8 cellular contexts compared by ENCODE assay signal in the genomic region with DNA sequence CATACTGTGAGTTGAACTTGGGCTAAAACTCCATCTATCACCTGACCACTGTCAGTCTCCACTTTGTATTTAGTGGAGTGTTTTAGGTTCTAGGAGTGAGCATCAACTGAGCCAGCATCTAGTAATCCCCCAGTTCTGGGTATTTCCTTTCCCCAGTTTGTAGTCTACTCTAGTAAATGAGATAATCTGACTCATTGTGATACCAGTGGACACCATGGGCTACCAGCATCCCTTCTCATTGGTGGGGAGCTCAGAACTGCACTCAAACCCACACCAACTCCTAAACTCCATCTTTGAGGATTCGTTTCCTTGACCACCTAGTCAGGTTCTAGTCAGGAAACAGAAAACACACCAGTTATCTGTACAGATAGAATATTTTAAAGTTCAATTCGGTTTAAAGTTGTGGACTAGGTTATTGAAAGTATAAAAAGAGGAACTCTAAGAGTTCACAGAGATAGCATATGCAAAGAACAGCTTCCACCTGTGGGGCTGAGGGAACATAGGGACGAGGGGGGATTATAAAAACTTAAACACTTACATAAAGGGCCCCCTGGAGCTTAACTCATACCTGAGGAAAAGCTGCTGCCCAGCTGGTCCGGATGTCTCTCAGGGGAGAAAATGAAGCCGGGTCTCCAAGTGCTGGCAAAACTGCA. TPM values are rescaled to one million over a fixed set of nuclear protein-coding genes. Genes with fewer than 3 reads are reported as not detected.
A peak's percentile ranks its signal among the peaks of the same experiment; 100 is the strongest.
DNase-seq lines count a peak whose midpoint lies in the region; ATAC-seq and TF ChIP-seq lines count a peak whose summit lies in the region.

No MANE protein-coding gene starts in this region.

- peaks cover 3% of the 10 kb centered on the region; the same call in 1 of the 2 replicates for H3K4me1 ChIP-seq in H9 (ENCODE audit: insufficient read depth, low read length)
- peaks cover 5% of the 10 kb centered on the region; the same call in 1 of the 2 replicates for H3K4me1 ChIP-seq in HUES48 (ENCODE audit: control insufficient read depth, insufficient read depth, low read length)
- no peaks in the 10 kb centered on the region for H3K4me1 ChIP-seq in upper lobe of right lung

- POLR2A ChIA-PET in naive thymus-derived CD8-positive, alpha-beta T cell (lab: Charles Lee) = interaction anchor here (1.1 kb wide), 1 partner anchor 11 kb away, joined by 3 read pairs; no protein-coding TSS in a partner anchor

- no peaks in the 10 kb centered on the region for H3K79me1 ChIP-seq in H9 (ENCODE audit: insufficient read depth, low read depth, low read length, poor library complexity, severe bottlenecking)

- H3T11ph ChIP-seq in H9 (ENCODE audit: low read length) = no peak overlapping the region

- no peak overlapping the region for H3K4me2 ChIP-seq in H9 (ENCODE audit: insufficient read depth, insufficient read length, low read length)

- no peak overlapping the region for H2BK120ac ChIP-seq in H9 (ENCODE audit: low read depth, low read length, poor library complexity, severe bottlenecking)

- H3K18ac ChIP-seq in H9 (ENCODE audit: insufficient read length, low read depth, low read length) = no peak overlapping the region

- no peak overlapping the region for H2AFZ ChIP-seq in H9 (ENCODE audit: low read length)

- H2AK5ac ChIP-seq in H9 (ENCODE audit: insufficient read length, low read length) = no peak overlapping the region

- no CpG with 5 or more reads among the region's 5 CpGs for WGBS in H9 (ENCODE audit: extremely low coverage, insufficient read length, low lambda C conversion rate)

- H2BK20ac ChIP-seq in H9 (ENCODE audit: low read depth, low read length, poor library complexity, severe bottlenecking) = no peak overlapping the region

- no peaks in the 10 kb centered on the region for H3K23me2 ChIP-seq in H9 (ENCODE audit: insufficient read length, low read depth, low read length, poor library complexity, severe bottlenecking)

- no peaks in the 10 kb centered on the region for H4K20me1 ChIP-seq in H9 (ENCODE audit: control insufficient read depth, insufficient read depth, insufficient read length)

- intact Hi-C loops in upper lobe of right lung (cut with DNase I) = no loop called here

- H3K9me3 ChIP-seq in H9 (ENCODE audit: control insufficient read depth, low read depth, low read length) = no peaks in the 10 kb centered on the region
- no peaks in the 10 kb centered on the region for H3K9me3 ChIP-seq in HUES48 (ENCODE audit: control insufficient read depth, insufficient read depth, low read length)
- no peaks in the 10 kb centered on the region for H3K9me3 ChIP-seq in upper lobe of right lung

- H3K4ac ChIP-seq in H9 (ENCODE audit: low read depth, low read length) = no peak overlapping the region

- H3K9me3 Mint-ChIP-seq in H9 = no peaks in the 10 kb centered on the region
- H3K9me3 Mint-ChIP-seq in naive thymus-derived CD8-positive, alpha-beta T cell = no peaks in the 10 kb centered on the region

- H3K14ac ChIP-seq in H9 (ENCODE audit: insufficient read depth, low read length) = no peak overlapping the region

- H3K9ac ChIP-seq in H9 (ENCODE audit: extremely low read depth, insufficient read length, low read length) = no peak overlapping the region
- no peak overlapping the region for H3K9ac ChIP-seq in HUES48 (ENCODE audit: low read depth, low read length)

- no peaks in the 10 kb centered on the region for H3K27me3 Mint-ChIP-seq in H9 (ENCODE audit: low read depth)
- no peaks in the 10 kb centered on the region for H3K27me3 Mint-ChIP-seq in naive thymus-derived CD8-positive, alpha-beta T cell

- H4K5ac ChIP-seq in H9 (ENCODE audit: insufficient read length, low read depth, low read length) = no peak overlapping the region

- no peaks in the 10 kb centered on the region for H3K27me3 ChIP-seq in H9 (ENCODE audit: insufficient read depth, low read length)
- H3K27me3 ChIP-seq in HUES48 (ENCODE audit: control insufficient read depth, insufficient read depth, low read length) = no peaks in the 10 kb centered on the region
- H3K27me3 ChIP-seq in upper lobe of right lung = no peaks in the 10 kb centered on the region

- no peak overlapping the region for H4K8ac ChIP-seq in H9 (replicated peaks; ENCODE audit: insufficient read length, low read depth, low read length)

- H3K27ac ChIP-seq in H9 (ENCODE audit: insufficient read length, low read depth, low read length) (no peak overlapping the region), HUES48 (ENCODE audit: low read depth, low read length) (peak overlapping the region; percentile 10), upper lobe of right lung (no peak overlapping the region)

- TF ChIP-seq CTCF in H9 (conservative IDR thresholded peaks at IDR 0.05) (no peak), upper lobe of right lung (IDR thresholded peaks at IDR 0.05) (no peak)

- ATAC-seq in naive thymus-derived CD8-positive, alpha-beta T cell = no peak
- no peak for ATAC-seq in upper lobe of right lung

- H3K36me3 ChIP-seq in HUES48 (ENCODE audit: control insufficient read depth, insufficient read depth, low read length) (peaks cover 17% of the 10 kb centered on the region), upper lobe of right lung (peaks cover 47% of the 10 kb centered on the region)

- peak overlapping the region in 2 of 3 experiments; percentile 14 to 68; a peak in 2 of 7 replicates for H3K27ac Mint-ChIP-seq in H9
- peak overlapping the region; percentile 35 to 87 (median 71) for H3K27ac Mint-ChIP-seq in naive thymus-derived CD8-positive, alpha-beta T cell

- no peak overlapping the region for H2BK5ac ChIP-seq in H9 (ENCODE audit: insufficient read length, low read length)

- H4K91ac ChIP-seq in H9 (ENCODE audit: insufficient read length, low read depth, low read length) = no peak overlapping the region

- H3K79me2 ChIP-seq in H9 (ENCODE audit: insufficient read depth, low read length) = no peaks in the 10 kb centered on the region

- DNase-seq in NCI-H524 (lab: John Stamatoyannopoulos, UW) (peak; percentile 44 to 73), NCI-H524 treated with DMSO at 0.1 percent for 48 hours (lab: John Stamatoyannopoulos, UW) (no peak), H9 (no peak), NCI-H2029 treated with DMSO at 0.1 percent for 48 hours (lab: John Stamatoyannopoulos, UW) (no peak), LoVo (ENCODE audit: low spot score) (no peak), upper lobe of right lung (no peak)
- no peak for DNase-seq in naive thymus-derived CD8-positive, alpha-beta T cell

- no peak overlapping the region for H2BK15ac ChIP-seq in H9 (ENCODE audit: low read depth, low read length)

- H3K23ac ChIP-seq in H9 (ENCODE audit: insufficient read length, low read depth, low read length) = no peak overlapping the region

- no peak overlapping the region for H2BK12ac ChIP-seq in H9 (ENCODE audit: insufficient read length, low read depth, low read length)

- no peak overlapping the region for H3K56ac ChIP-seq in H9 (ENCODE audit: insufficient read length, low read depth, low read length)

- peaks cover 8 to 10% of the 10 kb centered on the region in 2 experiments for H3K4me1 Mint-ChIP-seq in H9
- peaks cover 0 to 10% (median 1%) of the 10 kb centered on the region in 4 donors for H3K4me1 Mint-ChIP-seq in naive thymus-derived CD8-positive, alpha-beta T cell

- H3K4me3 ChIP-seq in HUES48 (ENCODE audit: low read depth, low read length) (peak overlapping the region; percentile 30; the same call in 1 of the 2 replicates), upper lobe of right lung (no peak overlapping the region)

- H3K4me3 Mint-ChIP-seq in H9 = peak overlapping the region; percentile 53 to 69
- no peak overlapping the region for H3K4me3 Mint-ChIP-seq in naive thymus-derived CD8-positive, alpha-beta T cell

- peaks cover 8 to 32% (median 14%) of the 10 kb centered on the region in 3 experiments; a peak in 6 of 7 replicates for H3K36me3 Mint-ChIP-seq in H9 (ENCODE audit: insufficient read depth in 1 of 3, low read depth in 3 of 3)
- peaks cover 4 to 59% (median 5%) of the 10 kb centered on the region in 3 donors for H3K36me3 Mint-ChIP-seq in naive thymus-derived CD8-positive, alpha-beta T cell

RNA-seq across cellular contexts. Expression of a gene that starts 36.0 kb away (rescaled TPM):
- total RNA-seq in H9 (2021) (28.4 and 30.3 TPM in 2 replicates), upper lobe of right lung (13.2 TPM)
- total RNA-seq in naive thymus-derived CD8-positive, alpha-beta T cell = 10 to 100 TPM; 20.2 to 20.9 TPM
- 10 to 100 TPM; 15.0 to 26.5 (median 19.6) TPM for polyA plus RNA-seq in naive thymus-derived CD8-positive, alpha-beta T cell

Comparison
In these comparisons a context has a peak if more than half of its experiments do, and no peak if none do; other contexts are left out.
1. DNase-seq: peak in NCI-H524 (2 of 2); none in NCI-H524 treated with DMSO at 0.1 percent for 48 hours (single experiment), H9 (single experiment), naive thymus-derived CD8-positive, alpha-beta T cell (0 of 10), NCI-H2029 treated with DMSO at 0.1 percent for 48 hours (single experiment), LoVo (single experiment) and upper lobe of right lung (single experiment).
2. H3K4me3 Mint-ChIP-seq: peak in H9 (2 of 2); none in naive thymus-derived CD8-positive, alpha-beta T cell (0 of 10).